ENCODE assay signal across 21 cellular contexts in the genomic region with DNA sequence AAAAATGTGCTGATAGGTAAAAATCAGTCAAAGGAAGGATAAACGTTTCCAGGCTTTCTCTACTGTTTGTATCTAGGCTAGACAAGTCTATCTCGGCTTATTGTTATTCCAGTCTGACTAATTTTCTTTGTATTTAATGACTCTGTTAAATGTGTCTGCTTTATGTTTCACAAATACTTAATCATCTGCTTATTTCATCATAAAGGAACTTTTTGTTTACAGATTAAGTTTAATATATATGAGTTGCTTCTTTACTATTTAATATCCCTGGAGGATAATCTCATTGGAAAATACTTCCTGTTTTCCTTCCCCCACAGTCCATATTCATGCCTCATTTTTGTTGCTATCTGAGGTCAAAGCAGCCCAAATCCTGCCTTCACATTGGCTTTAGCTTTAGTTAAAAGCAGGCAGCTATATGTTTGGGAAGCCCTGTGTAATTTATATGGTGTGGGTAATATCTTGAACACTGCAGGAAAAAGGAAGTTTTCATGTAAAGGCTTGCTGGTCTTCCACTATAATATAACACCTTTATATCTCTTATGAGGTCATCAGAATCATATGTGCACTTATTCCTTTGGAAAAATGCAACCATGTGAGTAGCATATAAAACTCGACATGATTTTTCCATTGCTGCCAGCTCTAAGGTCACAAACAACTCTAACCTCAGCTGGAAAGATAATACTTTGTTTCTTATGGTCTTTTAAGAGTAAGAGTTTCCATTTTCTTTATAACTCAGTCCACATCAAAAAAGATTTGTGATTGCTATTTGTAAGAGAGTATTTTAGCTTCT.
DNase-seq lines count a peak whose midpoint lies in the region; ATAC-seq, FAIRE-seq and TF ChIP-seq lines count a peak whose summit lies in the region.
"Had no signal": no experiment of that assay in that cellular context is flagged by ENCODE, and none has a peak within 500 bp of the region (broad histone marks: within the 10 kb centered on the region; RNA-seq: fewer than 3 reads in every experiment).

No MANE protein-coding gene starts in this region.

- H3K27ac Mint-ChIP-seq in mesothelial cell of epicardium = peak overlapping the region; percentile 31
- H3K27ac Mint-ChIP-seq: HFFc6 had no signal

- DNase-seq in ELR (ENCODE audit: low read depth) (peak; percentile 1), PC-3 (peak; percentile 63), dermis microvascular lymphatic vessel endothelial cell (ENCODE audit: low read depth in 2 of 2) (peak; percentile 47 to 69), mesothelial cell of epicardium (ENCODE audit: low spot score in 2 of 2, unreplicated experiment in 2 of 2) (no peak), lower lobe of right lung (no peak), GM12891 (ENCODE audit: insufficient read length, low spot score) (no peak), lower leg skin (ENCODE audit: low spot score in 2 of 2) (no peak), KG1 (lab: John Stamatoyannopoulos, UW) (no peak)
- DNase-seq: BE2C; COR-L47; DMS79 treated with DMSO at 0.1 percent for 48 hours; HFFc6; NCI-H1092; NCI-H1436 treated with DMSO at 0.1 percent for 48 hours; NCI-H1930; NK-92 treated with Interleukin-12 subunit alpha and Interleukin-12 subunit beta, amount 100 ng/mL, for 24 hours had no signal

- TF ChIP-seq CTCF in PC-3 (conservative IDR thresholded peaks at IDR 0.05; ENCODE audit: low read depth, low read length) (no peak), mesothelial cell of epicardium (IDR thresholded peaks at IDR 0.05; ENCODE audit: unreplicated experiment) (no peak), lower lobe of right lung (IDR thresholded peaks at IDR 0.05) (no peak), lower leg skin (IDR thresholded peaks at IDR 0.05) (no peak)

- CTCF ChIA-PET in PC-3 (lab: Charles Lee) = interaction anchor here (0.6 to 1.0 kb wide), 5 partner anchors 21 to 264 kb away, joined by 3 to 4 read pairs (median 3); no protein-coding TSS in a partner anchor

- H3K9ac ChIP-seq in PC-3 (ENCODE audit: low read length) = no peak overlapping the region; the same call in 1 of the 2 replicates

- H3K36me3 ChIP-seq in PC-3 (ENCODE audit: low read depth, low read length) = no peaks in the 10 kb centered on the region
- no peaks in the 10 kb centered on the region for H3K36me3 ChIP-seq in lower lobe of right lung
- H3K36me3 ChIP-seq: BE2C, SJSA1 had no signal

- H3K4me1 Mint-ChIP-seq in mesothelial cell of epicardium = peaks cover 40% of the 10 kb centered on the region

- no peaks in the 10 kb centered on the region for H3K9me2 ChIP-seq in PC-3 (replicated peaks; ENCODE audit: low read length)

- H3K36me3 Mint-ChIP-seq in mesothelial cell of epicardium = peaks cover 7% of the 10 kb centered on the region

- H3K4me3 ChIP-seq in PC-3 (ENCODE audit: low read length) = no peak overlapping the region
- no peak overlapping the region for H3K4me3 ChIP-seq in lower lobe of right lung
- H3K4me3 ChIP-seq in lower leg skin (ENCODE audit: low read depth, poor library complexity, severe bottlenecking) = no peak overlapping the region
- H3K4me3 ChIP-seq: A549, SJSA1 had no signal

- no peaks in the 10 kb centered on the region for H4K20me1 ChIP-seq in PC-3 (ENCODE audit: low read length)

- ATAC-seq in PC-3 (peak; percentile 87), lower lobe of right lung (no peak)
- ATAC-seq: A549, Panc1 had no signal

- H3K4me3 Mint-ChIP-seq in mesothelial cell of epicardium = no peak overlapping the region
- H3K4me3 Mint-ChIP-seq: HFFc6 had no signal

- no peak overlapping the region for H2AFZ ChIP-seq in PC-3 (ENCODE audit: low read length)

- peak overlapping the region; percentile 66 for H3K27ac ChIP-seq in PC-3 (ENCODE audit: low read length)
- no peak overlapping the region for H3K27ac ChIP-seq in lower lobe of right lung
- H3K27ac ChIP-seq: A549, SJSA1 had no signal

- H3K27me3 ChIP-seq in PC-3 (ENCODE audit: low read length) = no peaks in the 10 kb centered on the region
- H3K27me3 ChIP-seq in lower lobe of right lung (ENCODE audit: low read depth) = no peaks in the 10 kb centered on the region
- H3K27me3 ChIP-seq: BE2C had no signal

- H3K79me2 ChIP-seq in PC-3 (ENCODE audit: low read length) = no peaks in the 10 kb centered on the region

- TF ChIP-seq POLR2A in GM12891 (IDR thresholded peaks at IDR 0.05; ENCODE audit: low read depth, low read length) = no peak
- TF ChIP-seq POLR2A in lower leg skin (IDR thresholded peaks at IDR 0.05) = no peak

- H3F3A ChIP-seq in PC-3 (ENCODE audit: low read length, unreplicated experiment) = no peaks in the 10 kb centered on the region

- WGBS in lower leg skin, 2 donors = 32 to 39% methylated on average over 3 of the region's 3 CpGs

- no TSS peak for BruUV-seq in PC-3 (replicated peaks; lab: Mats Ljungman, UMichigan)

- H3K4me1 ChIP-seq in PC-3 (ENCODE audit: insufficient read depth, low read length) (peaks cover 32% of the 10 kb centered on the region), lower lobe of right lung (no peaks in the 10 kb centered on the region)
- H3K4me1 ChIP-seq: A549, BE2C, SJSA1 had no signal

- H3K9me3 ChIP-seq in PC-3 (ENCODE audit: low read length) = no peaks in the 10 kb centered on the region
- no peaks in the 10 kb centered on the region for H3K9me3 ChIP-seq in lower lobe of right lung
- H3K9me3 ChIP-seq: A549, BE2C, SJSA1 had no signal

- POLR2A ChIA-PET in PC-3 (lab: Charles Lee; ENCODE audit: unreplicated experiment) = interaction anchor here (0.6 kb wide), 1 partner anchor 24 kb away, joined by 3 read pairs; no protein-coding TSS in a partner anchor

- no peaks in the 10 kb centered on the region for H3K27me3 Mint-ChIP-seq in mesothelial cell of epicardium (ENCODE audit: low read depth)

- peak overlapping the region; percentile 50 for H3K4me2 ChIP-seq in PC-3 (ENCODE audit: low read length)
- H3K4me2 ChIP-seq: A549 had no signal

- H3K9me3 Mint-ChIP-seq in mesothelial cell of epicardium = peaks cover 15% of the 10 kb centered on the region

- no peak for FAIRE-seq in GM12891 (lab: Jason Lieb, UNC)
- FAIRE-seq: A549, GM12892, H54 had no signal

- intact Hi-C loops in PC-3 (cut with micrococcal nuclease) = loop anchor here (2.0 kb wide), 1 partner anchor 280 kb away; no protein-coding TSS in a partner anchor
- intact Hi-C loops in lower lobe of right lung (cut with DNase I) = no loop called here
- intact Hi-C loops in lower leg skin (cut with DNase I; ENCODE audit: low total_unique reads) = no loop called here

TF ChIP-seq in GM12891, 5 proteins besides CTCF, POLR2A, EP300 and RAD21:
- no peak for TF ChIP-seq PAX5 (IDR thresholded peaks at IDR 0.05; ENCODE audit: insufficient read depth, low read length, severe bottlenecking)
- no peak for TF ChIP-seq SPI1 (IDR thresholded peaks at IDR 0.05; ENCODE audit: low read depth, low read length)
- no peak for TF ChIP-seq POU2F2 (IDR thresholded peaks at IDR 0.05; ENCODE audit: low read depth, low read length)
- no peak for TF ChIP-seq TAF1 (IDR thresholded peaks at IDR 0.05; ENCODE audit: low read depth, low read length)
- TF ChIP-seq POLR2AphosphoS5 (IDR thresholded peaks at IDR 0.05; ENCODE audit: low read depth, low read length) = no peak
TF ChIP-seq in GM12891: peak in this region for 0.

Comparison
In these comparisons a context has a peak if more than half of its experiments do, and no peak if none do; other contexts are left out.
1. DNase-seq: peak in ELR (single experiment), PC-3 (single experiment) and dermis microvascular lymphatic vessel endothelial cell (2 of 2); none in mesothelial cell of epicardium (0 of 2), lower lobe of right lung (single experiment), GM12891 (single experiment), lower leg skin (0 of 2) and KG1 (single experiment).